Comparison of ENCODE assay signal across 15 cellular contexts in the genomic region with DNA sequence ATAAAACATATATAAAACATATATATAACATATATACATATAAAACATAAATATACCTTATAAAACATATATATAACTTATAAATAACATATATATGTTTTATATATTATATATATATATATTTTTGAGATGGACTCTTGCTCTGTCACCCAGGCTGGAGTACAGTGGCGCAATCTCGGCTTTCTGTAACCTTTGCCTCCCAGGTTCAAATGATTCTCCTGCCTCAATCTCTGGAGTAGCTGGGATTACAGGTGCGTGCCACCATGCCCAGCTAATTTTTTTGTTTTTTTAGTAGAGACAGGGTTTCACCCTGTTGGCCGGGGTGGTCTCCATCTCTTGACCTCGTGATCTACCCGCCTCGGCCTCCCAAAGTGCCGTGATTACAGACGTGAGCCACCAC. TPM values are rescaled to one million over a fixed set of nuclear protein-coding genes. Genes with fewer than 3 reads are reported as not detected.
"Had no signal": no experiment of that assay in that cellular context is flagged by ENCODE, and none has a peak within 500 bp of the region (broad histone marks: within the 10 kb centered on the region; RNA-seq: fewer than 3 reads in every experiment).

No MANE protein-coding gene starts in this region.

RNA-seq across cellular contexts. Expression of gene AGXT2, which starts 54.0 kb away (rescaled TPM):
- total RNA-seq: activated B cell treated with CpG ODN at 0.5 μM for 24 hours; activated CD4-positive, alpha-beta memory T cell treated with anti-CD3 and anti-CD28 coated beads for 36 hours; activated CD4-positive, alpha-beta memory T cell treated with anti-CD3 and anti-CD28 coated beads, Interleukin-2, amount 10 ng/mL, durations not matched to agents 7 days and 5 days; activated CD4-positive, alpha-beta T cell treated with anti-CD3 and anti-CD28 coated beads for 36 hours; activated CD4-positive, alpha-beta T cell treated with anti-CD3 and anti-CD28 coated beads, Interleukin-2, amount 10 ng/mL, durations not matched to agents 24 days and 14 days; activated CD4-positive, alpha-beta T cell treated with anti-CD3 and anti-CD28 coated beads, Interleukin-2, amount 10 ng/mL, durations not matched to agents 7 days and 5 days; activated CD8-positive, alpha-beta memory T cell treated with anti-CD3 and anti-CD28 coated beads for 36 hours; activated CD8-positive, alpha-beta memory T cell treated with anti-CD3 and anti-CD28 coated beads, Interleukin-2, amount 10 ng/mL, durations not matched to agents 7 days and 5 days; activated CD8-positive, alpha-beta T cell treated with anti-CD3 and anti-CD28 coated beads for 36 hours; activated CD8-positive, alpha-beta T cell treated with anti-CD3 and anti-CD28 coated beads, Interleukin-2, amount 10 ng/mL, durations not matched to agents 7 days and 5 days; T-cell; T-helper 1 cell treated with Interleukin-12 subunit alpha and Interleukin-12 subunit beta and Interleukin-4 antibody, amounts not matched to agents 30 ng/mL and 1 ng/mL, for 36 hours; T-helper 17 cell; T-helper 2 cell treated with Interferon-gamma antibody and Interleukin-4, amounts not matched to agents 100 ng/mL and 5 ng/mL, for 36 hours; WTC11 had no signal
